Comparison of ENCODE assay signal across 29 cellular contexts in the genomic region with DNA sequence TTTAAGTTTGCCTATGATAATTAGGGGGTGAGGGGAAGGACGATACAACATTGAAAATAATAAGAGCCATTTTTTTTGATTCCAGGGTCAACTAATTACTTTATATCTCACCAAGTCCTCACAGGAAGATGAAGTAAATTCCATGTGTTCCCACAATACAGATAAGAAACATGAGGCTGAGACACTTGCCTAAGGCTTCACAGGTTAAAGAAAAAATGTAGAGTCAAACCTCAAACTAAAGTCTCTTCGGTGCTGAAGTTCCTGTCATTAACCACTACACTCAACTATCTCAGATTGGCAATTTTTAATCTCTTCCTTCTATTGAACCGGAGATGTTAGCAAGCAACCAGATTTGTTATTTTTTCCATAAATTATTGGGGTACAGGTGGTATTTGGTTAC. TPM values are rescaled to one million over a fixed set of nuclear protein-coding genes. Genes with fewer than 3 reads are reported as not detected.
"Had no signal": no experiment of that assay in that cellular context is flagged by ENCODE, and none has a peak within 500 bp of the region (broad histone marks: within the 10 kb centered on the region; RNA-seq: fewer than 3 reads in every experiment).

No MANE protein-coding gene starts in this region.

- ATAC-seq: heart left ventricle; SK-N-SH treated with all-trans-retinoic acid at 6 μM for 48 hours; stimulated activated naive B cell treated with anti-CD40 and anti-IgM and Interleukin-4, amounts not matched to agents 10 μg/mL and 1 μg/mL and 100 μg/mL, for 72 hours; T-helper 17 cell; upper lobe of right lung had no signal

- DNase-seq: activated CD4-positive, alpha-beta memory T cell treated with anti-CD3 and anti-CD28 coated beads for 36 hours; activated CD4-positive, alpha-beta T cell treated with anti-CD3 and anti-CD28 coated beads, Interleukin-2, amount 10 ng/mL, durations not matched to agents 24 days and 14 days; activated CD4-positive, CD25-positive, alpha-beta regulatory T cell treated with anti-CD3 and anti-CD28 coated beads, Interleukin-2, amount 50 U/mL, for 72 hours; activated CD8-positive, alpha-beta memory T cell treated with anti-CD3 and anti-CD28 coated beads, Interleukin-2, amount 50 U/mL, for 4 hours; activated gamma-delta T cell treated with Interleukin-2 at 50 U/mL for 16 hours; activated naive CD4-positive, alpha-beta T cell treated with anti-CD3 and anti-CD28 coated beads, Interleukin-2, amount 50 U/mL, for 16 hours; activated T-cell treated with anti-CD3 and anti-CD28 coated beads, Interleukin-2, amount 50 U/mL, for 1 hour; amygdala; dorsolateral prefrontal cortex; effector memory CD4-positive, alpha-beta T cell; heart left ventricle; left ventricle myocardium inferior; naive B cell; nucleus accumbens; stimulated activated CD4-positive, alpha-beta T cell treated with anti-CD3 and anti-CD28 coated beads, Interleukin-15, amount 100 ng/mL, for 24 hours; stimulated activated CD4-positive, alpha-beta T cell treated with anti-CD3 and anti-CD28 coated beads, Interleukin-2, amount 100 ng/mL, for 24 hours; stimulated activated naive B cell treated with anti-CD40 and anti-IgM and Interleukin-4, amounts not matched to agents 10 μg/mL and 1 μg/mL and 100 μg/mL, for 72 hours; T-helper 17 cell; T1000; tibial artery; upper lobe of right lung; WERI-Rb-1 had no signal

- H3K4me3 ChIP-seq: coronary artery, dorsolateral prefrontal cortex, heart left ventricle, left ventricle myocardium inferior, lung, right atrium auricular region, suprapubic skin, tibial artery, upper lobe of right lung had no signal

- H3K4me3 Mint-ChIP-seq: activated CD4-positive, alpha-beta memory T cell treated with anti-CD3 and anti-CD28 coated beads for 36 hours; activated CD4-positive, alpha-beta T cell treated with anti-CD3 and anti-CD28 coated beads, Interleukin-2, amount 10 ng/mL, durations not matched to agents 24 days and 14 days; naive B cell; neural crest cell; stimulated activated naive B cell treated with anti-CD40 and anti-IgM and Interleukin-4, amounts not matched to agents 10 μg/mL and 1 μg/mL and 100 μg/mL, for 72 hours; T-helper 17 cell had no signal

- H3K36me3 Mint-ChIP-seq: activated CD4-positive, alpha-beta memory T cell treated with anti-CD3 and anti-CD28 coated beads for 36 hours; stimulated activated naive B cell treated with anti-CD40 and anti-IgM and Interleukin-4, amounts not matched to agents 10 μg/mL and 1 μg/mL and 100 μg/mL, for 72 hours had no signal

- H3K9me3 ChIP-seq: suprapubic skin, tibial artery, upper lobe of right lung had no signal

- H3K27me3 Mint-ChIP-seq: activated CD4-positive, alpha-beta T cell treated with anti-CD3 and anti-CD28 coated beads, Interleukin-2, amount 10 ng/mL, durations not matched to agents 24 days and 14 days; naive B cell; stimulated activated naive B cell treated with anti-CD40 and anti-IgM and Interleukin-4, amounts not matched to agents 10 μg/mL and 1 μg/mL and 100 μg/mL, for 72 hours; T-helper 17 cell had no signal

- H3K27ac Mint-ChIP-seq: activated CD4-positive, alpha-beta memory T cell treated with anti-CD3 and anti-CD28 coated beads for 36 hours; activated CD4-positive, alpha-beta T cell treated with anti-CD3 and anti-CD28 coated beads, Interleukin-2, amount 10 ng/mL, durations not matched to agents 24 days and 14 days; naive B cell; stimulated activated naive B cell treated with anti-CD40 and anti-IgM and Interleukin-4, amounts not matched to agents 10 μg/mL and 1 μg/mL and 100 μg/mL, for 72 hours; T-helper 17 cell had no signal

- H3K36me3 ChIP-seq: heart left ventricle, left ventricle myocardium inferior, right atrium auricular region, suprapubic skin, upper lobe of right lung, WERI-Rb-1 had no signal

- H3K27me3 ChIP-seq: dorsolateral prefrontal cortex, heart left ventricle, right atrium auricular region, suprapubic skin, tibial artery, upper lobe of right lung had no signal

- H3K27ac ChIP-seq: dorsolateral prefrontal cortex, heart left ventricle, left ventricle myocardium inferior, right atrium auricular region, suprapubic skin, tibial artery, upper lobe of right lung, WERI-Rb-1 had no signal

- H3K4me1 ChIP-seq: left ventricle myocardium inferior, right atrium auricular region, suprapubic skin, upper lobe of right lung had no signal

- H3K4me1 Mint-ChIP-seq: activated CD4-positive, alpha-beta T cell treated with anti-CD3 and anti-CD28 coated beads, Interleukin-2, amount 10 ng/mL, durations not matched to agents 24 days and 14 days; naive B cell; stimulated activated naive B cell treated with anti-CD40 and anti-IgM and Interleukin-4, amounts not matched to agents 10 μg/mL and 1 μg/mL and 100 μg/mL, for 72 hours; T-helper 17 cell had no signal

- H3K9me3 Mint-ChIP-seq: activated CD4-positive, alpha-beta memory T cell treated with anti-CD3 and anti-CD28 coated beads for 36 hours had no signal

RNA-seq across cellular contexts. Expression of gene MRAP2, which starts 33.0 kb away (rescaled TPM):
- total RNA-seq: activated CD4-positive, alpha-beta memory T cell treated with anti-CD3 and anti-CD28 coated beads for 36 hours; activated CD4-positive, alpha-beta T cell treated with anti-CD3 and anti-CD28 coated beads, Interleukin-2, amount 10 ng/mL, durations not matched to agents 24 days and 14 days; activated CD8-positive, alpha-beta memory T cell treated with anti-CD3 and anti-CD28 coated beads for 36 hours; T-helper 17 cell had no signal
